8 cellular contexts compared by ENCODE assay signal in the genomic region with DNA sequence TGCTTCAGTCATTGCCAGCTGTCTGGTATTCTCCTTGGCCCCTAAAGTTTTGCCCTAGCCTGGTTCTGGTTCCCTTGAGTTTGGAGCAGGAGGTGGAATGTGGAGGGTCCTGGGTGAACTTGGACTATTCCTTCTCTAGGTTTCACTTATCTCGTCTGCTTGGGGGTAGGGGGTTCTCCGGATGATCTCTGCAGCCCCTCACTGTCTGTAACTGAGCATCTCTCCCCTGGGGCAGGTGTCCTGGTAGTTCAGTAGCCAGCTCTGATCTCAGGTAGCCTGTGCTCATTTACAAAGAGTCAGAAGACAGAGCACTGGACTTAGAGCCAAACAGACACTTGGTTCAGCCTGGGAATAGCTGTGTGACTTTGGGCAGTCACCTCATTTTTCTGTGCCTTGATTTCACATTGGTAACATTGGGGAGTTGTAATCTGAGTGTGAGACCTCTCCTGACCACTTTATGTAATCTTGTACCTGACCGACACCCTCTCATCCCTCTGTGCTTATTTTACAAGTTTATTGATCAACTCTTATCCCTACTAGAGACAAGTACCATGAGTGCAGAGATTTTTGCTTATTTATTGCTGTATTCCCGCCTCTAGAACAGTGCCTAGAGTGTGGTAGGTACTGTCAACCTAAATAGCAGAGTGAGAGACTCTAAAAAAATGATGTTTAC. TPM values are rescaled to one million over a fixed set of nuclear protein-coding genes. Genes with fewer than 3 reads are reported as not detected.
DNase-seq lines count a peak whose midpoint lies in the region; ATAC-seq and TF ChIP-seq lines count a peak whose summit lies in the region.

No MANE protein-coding gene starts in this region.

- H3K9me3 ChIP-seq in CD4-positive, alpha-beta memory T cell (ENCODE audit: control insufficient read depth in 1 of 2, low read length in 2 of 2) = no peaks in the 10 kb centered on the region
- H3K9me3 ChIP-seq in MG63 (no peaks in the 10 kb centered on the region), neural progenitor cell (ENCODE audit: low read depth) (no peaks in the 10 kb centered on the region)

- peak overlapping the region; percentile 91 to 92 for H3K4me3 ChIP-seq in CD4-positive, alpha-beta memory T cell (ENCODE audit: low read length in 2 of 2)
- H3K4me3 ChIP-seq in MG63 (peak overlapping the region; percentile 96), neural progenitor cell (peak overlapping the region; percentile 75)

- peaks cover 8% of the 10 kb centered on the region for H4K20me1 ChIP-seq in neural progenitor cell (ENCODE audit: low read depth)

- peak overlapping the region; percentile 97 for H3K4me2 ChIP-seq in neural progenitor cell

- no peaks in the 10 kb centered on the region for H3K27me3 Mint-ChIP-seq in CD4-positive, alpha-beta memory T cell
- H3K27me3 Mint-ChIP-seq in effector memory CD8-positive, alpha-beta T cell = no peaks in the 10 kb centered on the region
- H3K27me3 Mint-ChIP-seq in neural progenitor cell (ENCODE audit: insufficient read depth, low read depth) = peaks cover 3% of the 10 kb centered on the region

- H3K4me1 ChIP-seq in CD4-positive, alpha-beta memory T cell (ENCODE audit: insufficient read depth, low read length) = peaks cover 37% of the 10 kb centered on the region
- peaks cover 22% of the 10 kb centered on the region for H3K4me1 ChIP-seq in neural progenitor cell

- TF ChIP-seq CTCF in neural progenitor cell (IDR thresholded peaks at IDR 0.05) = no peak

- POLR2A ChIA-PET in CD4-positive, alpha-beta memory T cell (lab: Charles Lee; ENCODE audit: partially characterized antibody) = interaction anchor here (0.8 to 7.5 kb wide), 33 partner anchors 9 to 779 kb away, joined by 3 to 584 read pairs (median 8); a partner anchor contains a TSS

- DNase-seq in CD4-positive, alpha-beta memory T cell = no peak
- DNase-seq in MG63 (no peak), neural progenitor cell (ENCODE audit: low spot score) (no peak), CD1c-positive myeloid dendritic cell (ENCODE audit: extremely low spot score) (no peak), NCI-H446 treated with DMSO at 0.1 percent for 48 hours (lab: John Stamatoyannopoulos, UW) (no peak)
- DNase-seq in effector memory CD8-positive, alpha-beta T cell = no peak

- H3F3A ChIP-seq in neural progenitor cell (ENCODE audit: low read depth) = peaks cover 14% of the 10 kb centered on the region

- peaks cover 50% of the 10 kb centered on the region for H3K79me2 ChIP-seq in neural progenitor cell (ENCODE audit: low read depth)

- peak overlapping the region; percentile 66 for H3K9ac ChIP-seq in neural progenitor cell

- H3K27me3 ChIP-seq in CD4-positive, alpha-beta memory T cell (ENCODE audit: insufficient read depth, low read length) = no peaks in the 10 kb centered on the region
- H3K27me3 ChIP-seq in MG63 (no peaks in the 10 kb centered on the region), neural progenitor cell (no peaks in the 10 kb centered on the region)

- H3K27ac Mint-ChIP-seq in CD4-positive, alpha-beta memory T cell = peak overlapping the region; percentile 90 to 99 (median 98)
- H3K27ac Mint-ChIP-seq in effector memory CD8-positive, alpha-beta T cell = peak overlapping the region; percentile 97 to 99
- peak overlapping the region; percentile 1 for H3K27ac Mint-ChIP-seq in neural progenitor cell

- CTCF ChIA-PET in CD4-positive, alpha-beta memory T cell (lab: Charles Lee; ENCODE audit: partially characterized antibody) = interaction anchor here (0.6 to 5.2 kb wide), 15 partner anchors 9 to 290 kb away, joined by 3 to 71 read pairs (median 5); a partner anchor contains a TSS

- H3K4me1 Mint-ChIP-seq in CD4-positive, alpha-beta memory T cell = peaks cover 20 to 53% (median 34%) of the 10 kb centered on the region in 4 donors
- peaks cover 29 to 34% of the 10 kb centered on the region in 2 donors for H3K4me1 Mint-ChIP-seq in effector memory CD8-positive, alpha-beta T cell (ENCODE audit: low read depth in 2 of 2)
- H3K4me1 Mint-ChIP-seq in neural progenitor cell = peaks cover 37% of the 10 kb centered on the region

- H3K27ac ChIP-seq in CD4-positive, alpha-beta memory T cell (ENCODE audit: low read depth, low read length) = peak overlapping the region; percentile 85
- peak overlapping the region; percentile 24 for H3K27ac ChIP-seq in neural progenitor cell

- ATAC-seq in effector memory CD8-positive, alpha-beta T cell (replicated peaks) = no peak
- ATAC-seq in HG02571 (IDR thresholded peaks at IDR 0.05; ENCODE audit: unreplicated experiment) (no peak), GM18858 (IDR thresholded peaks at IDR 0.05; ENCODE audit: unreplicated experiment) (no peak)

- peak overlapping the region; percentile 77 for H2AFZ ChIP-seq in neural progenitor cell (replicated peaks)

- H3K36me3 Mint-ChIP-seq in CD4-positive, alpha-beta memory T cell = peaks cover 0 to 20% of the 10 kb centered on the region in 2 donors
- peaks cover 40% of the 10 kb centered on the region for H3K36me3 Mint-ChIP-seq in effector memory CD8-positive, alpha-beta T cell (ENCODE audit: insufficient read depth)
- H3K36me3 Mint-ChIP-seq in neural progenitor cell = peaks cover 6% of the 10 kb centered on the region

- H3K9me3 Mint-ChIP-seq in CD4-positive, alpha-beta memory T cell = peaks cover 0 to 3% (median 0%) of the 10 kb centered on the region in 8 donors
- no peaks in the 10 kb centered on the region for H3K9me3 Mint-ChIP-seq in effector memory CD8-positive, alpha-beta T cell
- H3K9me3 Mint-ChIP-seq in neural progenitor cell = no peaks in the 10 kb centered on the region

- H3K4me3 Mint-ChIP-seq in CD4-positive, alpha-beta memory T cell = peak overlapping the region; percentile 91 to 98 (median 96)
- H3K4me3 Mint-ChIP-seq in effector memory CD8-positive, alpha-beta T cell = peak overlapping the region; percentile 95 to 97
- peak overlapping the region; percentile 96 for H3K4me3 Mint-ChIP-seq in neural progenitor cell

- no peaks in the 10 kb centered on the region for H3K36me3 ChIP-seq in CD4-positive, alpha-beta memory T cell (ENCODE audit: insufficient read depth, low read length)
- no peaks in the 10 kb centered on the region for H3K36me3 ChIP-seq in MG63
- no peaks in the 10 kb centered on the region for H3K36me3 ChIP-seq in neural progenitor cell

- intact Hi-C loops in CD4-positive, alpha-beta memory T cell (cut with micrococcal nuclease) = loop anchor here (2.0 to 5.0 kb wide), 2 partner anchors 62 to 104 kb away; a partner anchor contains a TSS

RNA-seq across cellular contexts. Expression of a gene that starts 0.8 kb away (rescaled TPM):
- 10 to 100 TPM; 23.2 to 27.8 TPM for total RNA-seq in CD4-positive, alpha-beta memory T cell
- 1 to 10 TPM; 1.2 to 2.7 TPM for polyA plus RNA-seq in CD4-positive, alpha-beta memory T cell
- total RNA-seq in MG63 (2014; rRNA removed; shearing (Covaris generic); ENCODE audit: low replicate concordance) = 2.7 and 14.0 TPM in 2 replicates
- total RNA-seq in neural progenitor cell (ENCODE audit: low replicate concordance) = 8.8 and 19.7 TPM in 2 replicates

RNA-seq across cellular contexts. Expression of a gene that starts 31.6 kb away (rescaled TPM):
- 100 to 1,000 TPM; 109 to 112 TPM for total RNA-seq in CD4-positive, alpha-beta memory T cell
- 10 to 100 TPM; 14.5 to 23.6 TPM for polyA plus RNA-seq in CD4-positive, alpha-beta memory T cell
- total RNA-seq in MG63 (2014; rRNA removed; shearing (Covaris generic); ENCODE audit: low replicate concordance) = 15.0 and 26.5 TPM in 2 replicates
- total RNA-seq in neural progenitor cell (ENCODE audit: low replicate concordance) = 64.0 and 145 TPM in 2 replicates

Comparison
In these comparisons a context has a peak if more than half of its experiments do, and no peak if none do; other contexts are left out.
1. H3K27ac Mint-ChIP-seq: peak in every context shown above with its lines; median percentile 98 in CD4-positive, alpha-beta memory T cell; 98 in effector memory CD8-positive, alpha-beta T cell; 1 in neural progenitor cell.